Comparison of ENCODE assay signal across 1 cellular context in the genomic region with DNA sequence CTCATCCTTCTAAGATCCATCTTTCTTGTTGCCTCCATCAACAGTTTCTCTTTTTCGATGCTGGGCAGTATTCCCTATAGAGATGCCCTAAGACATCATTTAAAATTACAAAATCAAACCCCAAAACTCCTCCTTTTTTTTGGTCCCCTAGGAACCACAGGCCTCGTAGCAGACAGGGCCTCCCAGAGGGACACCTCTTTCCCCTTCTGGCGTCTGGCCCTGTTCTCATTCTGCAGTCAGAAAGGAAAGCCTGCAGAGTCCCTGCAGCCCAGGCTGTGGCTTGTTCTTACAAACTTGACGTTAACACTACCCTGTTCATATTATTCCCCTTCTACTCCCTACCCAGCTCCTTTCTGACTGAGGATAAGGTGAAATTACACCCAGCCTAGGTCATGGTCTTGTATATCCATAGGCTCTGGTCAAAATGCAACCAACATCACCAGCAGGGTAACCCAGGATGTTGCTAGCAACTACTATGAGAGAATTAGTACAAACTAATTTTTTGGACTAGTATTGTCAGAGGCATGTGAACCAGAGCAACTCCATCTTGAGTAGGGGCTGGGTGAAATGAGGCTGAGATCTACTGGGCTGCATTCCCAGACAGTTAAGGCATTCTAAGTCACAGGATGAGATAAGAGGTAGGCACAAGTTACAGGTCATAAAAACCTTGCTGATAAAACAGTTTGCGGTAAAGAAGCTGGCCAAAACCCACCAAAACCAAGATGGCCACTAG.
TF ChIP-seq lines count a peak whose summit lies in the region.

No MANE protein-coding gene starts in this region.

TF ChIP-seq in K562, 482 proteins besides CTCF, POLR2A, EP300 and RAD21 (continued from another document and continues in another):
- no peak for TF ChIP-seq NR4A1 (CRISPR knock-in tag; IDR thresholded peaks at IDR 0.05)
- peak; percentile 73; the same call in 1 of the 2 replicates for TF ChIP-seq NR4A1 (tag; IDR thresholded peaks at IDR 0.05)
- TF ChIP-seq, protein P1, sequence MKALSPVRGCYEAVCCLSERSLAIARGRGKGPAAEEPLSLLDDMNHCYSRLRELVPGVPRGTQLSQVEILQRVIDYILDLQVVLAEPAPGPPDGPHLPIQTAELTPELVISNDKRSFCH (CRISPR knock-in tag; IDR thresholded peaks at IDR 0.05): no peak
- TF ChIP-seq, protein P1 (tag; IDR thresholded peaks at IDR 0.05): peak; percentile 93
- TF ChIP-seq HEY1 (CRISPR knock-in tag; IDR thresholded peaks at IDR 0.05; ENCODE audit: borderline replicate concordance): no peak
- TF ChIP-seq NFIX (CRISPR knock-in tag; IDR thresholded peaks at IDR 0.05; ENCODE audit: low read depth): no peak
- TF ChIP-seq FOXP1 (CRISPR knock-in tag; IDR thresholded peaks at IDR 0.05): no peak
- 0 out of 2 replicates have a peak, but pooled peaks have one; percentile 60 for TF ChIP-seq ZNF175 (CRISPR knock-in tag; IDR thresholded peaks at IDR 0.05; ENCODE audit: low read depth)
- TF ChIP-seq, protein P2, sequence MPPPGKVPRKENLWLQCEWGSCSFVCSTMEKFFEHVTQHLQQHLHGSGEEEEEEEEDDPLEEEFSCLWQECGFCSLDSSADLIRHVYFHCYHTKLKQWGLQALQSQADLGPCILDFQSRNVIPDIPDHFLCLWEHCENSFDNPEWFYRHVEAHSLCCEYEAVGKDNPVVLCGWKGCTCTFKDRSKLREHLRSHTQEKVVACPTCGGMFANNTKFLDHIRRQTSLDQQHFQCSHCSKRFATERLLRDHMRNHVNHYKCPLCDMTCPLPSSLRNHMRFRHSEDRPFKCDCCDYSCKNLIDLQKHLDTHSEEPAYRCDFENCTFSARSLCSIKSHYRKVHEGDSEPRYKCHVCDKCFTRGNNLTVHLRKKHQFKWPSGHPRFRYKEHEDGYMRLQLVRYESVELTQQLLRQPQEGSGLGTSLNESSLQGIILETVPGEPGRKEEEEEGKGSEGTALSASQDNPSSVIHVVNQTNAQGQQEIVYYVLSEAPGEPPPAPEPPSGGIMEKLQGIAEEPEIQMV (tag; conservative IDR thresholded peaks at IDR 0.05; ENCODE audit: low read depth): 0 out of 2 replicates have a peak, but pooled peaks have one; percentile 45
- TF ChIP-seq ZNF253 (CRISPR knock-in tag; conservative IDR thresholded peaks at IDR 0.05): no peak
- TF ChIP-seq, protein P3, sequence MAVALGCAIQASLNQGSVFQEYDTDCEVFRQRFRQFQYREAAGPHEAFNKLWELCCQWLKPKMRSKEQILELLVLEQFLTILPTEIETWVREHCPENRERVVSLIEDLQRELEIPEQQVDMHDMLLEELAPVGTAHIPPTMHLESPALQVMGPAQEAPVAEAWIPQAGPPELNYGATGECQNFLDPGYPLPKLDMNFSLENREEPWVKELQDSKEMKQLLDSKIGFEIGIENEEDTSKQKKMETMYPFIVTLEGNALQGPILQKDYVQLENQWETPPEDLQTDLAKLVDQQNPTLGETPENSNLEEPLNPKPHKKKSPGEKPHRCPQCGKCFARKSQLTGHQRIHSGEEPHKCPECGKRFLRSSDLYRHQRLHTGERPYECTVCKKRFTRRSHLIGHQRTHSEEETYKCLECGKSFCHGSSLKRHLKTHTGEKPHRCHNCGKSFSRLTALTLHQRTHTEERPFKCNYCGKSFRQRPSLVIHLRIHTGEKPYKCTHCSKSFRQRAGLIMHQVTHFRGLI (CRISPR knock-in tag; IDR thresholded peaks at IDR 0.05): no peak
- TF ChIP-seq MYNN (IDR thresholded peaks at IDR 0.05): no peak
- no peak for TF ChIP-seq MYNN (CRISPR knock-in tag; IDR thresholded peaks at IDR 0.05)
- TF ChIP-seq ZNF780A (CRISPR knock-in tag; IDR thresholded peaks at IDR 0.05): no peak
- no peak for TF ChIP-seq OTX1 (CRISPR knock-in tag; IDR thresholded peaks at IDR 0.05)
- no peak for TF ChIP-seq ZNF589 (CRISPR knock-in tag; IDR thresholded peaks at IDR 0.05; ENCODE audit: low read depth)
- no peak for TF ChIP-seq ZBTB7A (IDR thresholded peaks at IDR 0.05; ENCODE audit: borderline replicate concordance, control insufficient read depth, low read depth, low read length)
- no peak for TF ChIP-seq PPARD (CRISPR knock-in tag; IDR thresholded peaks at IDR 0.05)
- TF ChIP-seq PHF21A (IDR thresholded peaks at IDR 0.05; ENCODE audit: borderline replicate concordance, low read depth): no peak
- no peak for TF ChIP-seq ARNT (IDR thresholded peaks at IDR 0.05)
- TF ChIP-seq, protein P4, sequence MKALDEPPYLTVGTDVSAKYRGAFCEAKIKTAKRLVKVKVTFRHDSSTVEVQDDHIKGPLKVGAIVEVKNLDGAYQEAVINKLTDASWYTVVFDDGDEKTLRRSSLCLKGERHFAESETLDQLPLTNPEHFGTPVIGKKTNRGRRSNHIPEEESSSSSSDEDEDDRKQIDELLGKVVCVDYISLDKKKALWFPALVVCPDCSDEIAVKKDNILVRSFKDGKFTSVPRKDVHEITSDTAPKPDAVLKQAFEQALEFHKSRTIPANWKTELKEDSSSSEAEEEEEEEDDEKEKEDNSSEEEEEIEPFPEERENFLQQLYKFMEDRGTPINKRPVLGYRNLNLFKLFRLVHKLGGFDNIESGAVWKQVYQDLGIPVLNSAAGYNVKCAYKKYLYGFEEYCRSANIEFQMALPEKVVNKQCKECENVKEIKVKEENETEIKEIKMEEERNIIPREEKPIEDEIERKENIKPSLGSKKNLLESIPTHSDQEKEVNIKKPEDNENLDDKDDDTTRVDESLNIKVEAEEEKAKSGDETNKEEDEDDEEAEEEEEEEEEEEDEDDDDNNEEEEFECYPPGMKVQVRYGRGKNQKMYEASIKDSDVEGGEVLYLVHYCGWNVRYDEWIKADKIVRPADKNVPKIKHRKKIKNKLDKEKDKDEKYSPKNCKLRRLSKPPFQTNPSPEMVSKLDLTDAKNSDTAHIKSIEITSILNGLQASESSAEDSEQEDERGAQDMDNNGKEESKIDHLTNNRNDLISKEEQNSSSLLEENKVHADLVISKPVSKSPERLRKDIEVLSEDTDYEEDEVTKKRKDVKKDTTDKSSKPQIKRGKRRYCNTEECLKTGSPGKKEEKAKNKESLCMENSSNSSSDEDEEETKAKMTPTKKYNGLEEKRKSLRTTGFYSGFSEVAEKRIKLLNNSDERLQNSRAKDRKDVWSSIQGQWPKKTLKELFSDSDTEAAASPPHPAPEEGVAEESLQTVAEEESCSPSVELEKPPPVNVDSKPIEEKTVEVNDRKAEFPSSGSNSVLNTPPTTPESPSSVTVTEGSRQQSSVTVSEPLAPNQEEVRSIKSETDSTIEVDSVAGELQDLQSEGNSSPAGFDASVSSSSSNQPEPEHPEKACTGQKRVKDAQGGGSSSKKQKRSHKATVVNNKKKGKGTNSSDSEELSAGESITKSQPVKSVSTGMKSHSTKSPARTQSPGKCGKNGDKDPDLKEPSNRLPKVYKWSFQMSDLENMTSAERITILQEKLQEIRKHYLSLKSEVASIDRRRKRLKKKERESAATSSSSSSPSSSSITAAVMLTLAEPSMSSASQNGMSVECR (CRISPR knock-in tag; IDR thresholded peaks at IDR 0.05): no peak
- TF ChIP-seq NR2C1 (IDR thresholded peaks at IDR 0.05): no peak
- peak; percentile 50; the same call in 1 of the 2 replicates for TF ChIP-seq NR2C1 (tag; IDR thresholded peaks at IDR 0.05)
- no peak for TF ChIP-seq SMAD3 (CRISPR knock-in tag; conservative IDR thresholded peaks at IDR 0.05)
- TF ChIP-seq SOX6 (IDR thresholded peaks at IDR 0.05): no peak
- TF ChIP-seq, protein P5, sequence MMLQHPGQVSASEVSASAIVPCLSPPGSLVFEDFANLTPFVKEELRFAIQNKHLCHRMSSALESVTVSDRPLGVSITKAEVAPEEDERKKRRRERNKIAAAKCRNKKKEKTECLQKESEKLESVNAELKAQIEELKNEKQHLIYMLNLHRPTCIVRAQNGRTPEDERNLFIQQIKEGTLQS (IDR thresholded peaks at IDR 0.05): no peak
- TF ChIP-seq, protein P5 (CRISPR knock-in tag; conservative IDR thresholded peaks at IDR 0.05): no peak
- TF ChIP-seq DDX20 (tag; IDR thresholded peaks at IDR 0.05; ENCODE audit: low read depth): peak; percentile 58; the same call in 1 of the 2 replicates
- TF ChIP-seq ZNF143 (CRISPR knock-in tag; IDR thresholded peaks at IDR 0.05): no peak
- TF ChIP-seq TOE1 (IDR thresholded peaks at IDR 0.05; ENCODE audit: borderline replicate concordance): no peak
- no peak for TF ChIP-seq TOE1 (CRISPR knock-in tag; IDR thresholded peaks at IDR 0.05; ENCODE audit: borderline replicate concordance, low read depth)
- TF ChIP-seq, protein P6, sequence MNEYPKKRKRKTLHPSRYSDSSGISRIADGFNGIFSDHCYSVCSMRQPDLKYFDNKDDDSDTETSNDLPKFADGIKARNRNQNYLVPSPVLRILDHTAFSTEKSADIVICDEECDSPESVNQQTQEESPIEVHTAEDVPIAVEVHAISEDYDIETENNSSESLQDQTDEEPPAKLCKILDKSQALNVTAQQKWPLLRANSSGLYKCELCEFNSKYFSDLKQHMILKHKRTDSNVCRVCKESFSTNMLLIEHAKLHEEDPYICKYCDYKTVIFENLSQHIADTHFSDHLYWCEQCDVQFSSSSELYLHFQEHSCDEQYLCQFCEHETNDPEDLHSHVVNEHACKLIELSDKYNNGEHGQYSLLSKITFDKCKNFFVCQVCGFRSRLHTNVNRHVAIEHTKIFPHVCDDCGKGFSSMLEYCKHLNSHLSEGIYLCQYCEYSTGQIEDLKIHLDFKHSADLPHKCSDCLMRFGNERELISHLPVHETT (CRISPR knock-in tag; conservative IDR thresholded peaks at IDR 0.05 in 1 of 2, IDR thresholded peaks at IDR 0.05 in 1 of 2): peak in 1 of 2 experiments; percentile 52; a peak in 1 of 4 replicates
- TF ChIP-seq, protein P7, sequence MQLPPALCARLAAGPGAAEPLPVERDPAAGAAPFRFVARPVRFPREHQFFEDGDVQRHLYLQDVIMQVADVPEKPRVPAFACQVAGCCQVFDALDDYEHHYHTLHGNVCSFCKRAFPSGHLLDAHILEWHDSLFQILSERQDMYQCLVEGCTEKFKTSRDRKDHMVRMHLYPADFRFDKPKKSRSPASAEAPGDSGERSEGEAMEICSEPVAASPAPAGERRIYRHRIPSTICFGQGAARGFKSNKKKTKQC (CRISPR knock-in tag; IDR thresholded peaks at IDR 0.05): no peak
- TF ChIP-seq, protein P8, sequence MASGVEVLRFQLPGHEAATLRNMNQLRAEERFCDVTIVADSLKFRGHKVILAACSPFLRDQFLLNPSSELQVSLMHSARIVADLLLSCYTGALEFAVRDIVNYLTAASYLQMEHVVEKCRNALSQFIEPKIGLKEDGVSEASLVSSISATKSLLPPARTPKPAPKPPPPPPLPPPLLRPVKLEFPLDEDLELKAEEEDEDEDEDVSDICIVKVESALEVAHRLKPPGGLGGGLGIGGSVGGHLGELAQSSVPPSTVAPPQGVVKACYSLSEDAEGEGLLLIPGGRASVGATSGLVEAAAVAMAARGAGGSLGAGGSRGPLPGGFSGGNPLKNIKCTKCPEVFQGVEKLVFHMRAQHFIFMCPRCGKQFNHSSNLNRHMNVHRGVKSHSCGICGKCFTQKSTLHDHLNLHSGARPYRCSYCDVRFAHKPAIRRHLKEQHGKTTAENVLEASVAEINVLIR (CRISPR knock-in tag; IDR thresholded peaks at IDR 0.05): no peak
- TF ChIP-seq, protein P9, sequence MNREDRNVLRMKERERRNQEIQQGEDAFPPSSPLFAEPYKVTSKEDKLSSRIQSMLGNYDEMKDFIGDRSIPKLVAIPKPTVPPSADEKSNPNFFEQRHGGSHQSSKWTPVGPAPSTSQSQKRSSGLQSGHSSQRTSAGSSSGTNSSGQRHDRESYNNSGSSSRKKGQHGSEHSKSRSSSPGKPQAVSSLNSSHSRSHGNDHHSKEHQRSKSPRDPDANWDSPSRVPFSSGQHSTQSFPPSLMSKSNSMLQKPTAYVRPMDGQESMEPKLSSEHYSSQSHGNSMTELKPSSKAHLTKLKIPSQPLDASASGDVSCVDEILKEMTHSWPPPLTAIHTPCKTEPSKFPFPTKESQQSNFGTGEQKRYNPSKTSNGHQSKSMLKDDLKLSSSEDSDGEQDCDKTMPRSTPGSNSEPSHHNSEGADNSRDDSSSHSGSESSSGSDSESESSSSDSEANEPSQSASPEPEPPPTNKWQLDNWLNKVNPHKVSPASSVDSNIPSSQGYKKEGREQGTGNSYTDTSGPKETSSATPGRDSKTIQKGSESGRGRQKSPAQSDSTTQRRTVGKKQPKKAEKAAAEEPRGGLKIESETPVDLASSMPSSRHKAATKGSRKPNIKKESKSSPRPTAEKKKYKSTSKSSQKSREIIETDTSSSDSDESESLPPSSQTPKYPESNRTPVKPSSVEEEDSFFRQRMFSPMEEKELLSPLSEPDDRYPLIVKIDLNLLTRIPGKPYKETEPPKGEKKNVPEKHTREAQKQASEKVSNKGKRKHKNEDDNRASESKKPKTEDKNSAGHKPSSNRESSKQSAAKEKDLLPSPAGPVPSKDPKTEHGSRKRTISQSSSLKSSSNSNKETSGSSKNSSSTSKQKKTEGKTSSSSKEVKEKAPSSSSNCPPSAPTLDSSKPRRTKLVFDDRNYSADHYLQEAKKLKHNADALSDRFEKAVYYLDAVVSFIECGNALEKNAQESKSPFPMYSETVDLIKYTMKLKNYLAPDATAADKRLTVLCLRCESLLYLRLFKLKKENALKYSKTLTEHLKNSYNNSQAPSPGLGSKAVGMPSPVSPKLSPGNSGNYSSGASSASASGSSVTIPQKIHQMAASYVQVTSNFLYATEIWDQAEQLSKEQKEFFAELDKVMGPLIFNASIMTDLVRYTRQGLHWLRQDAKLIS (CRISPR knock-in tag; IDR thresholded peaks at IDR 0.05): no peak
- TF ChIP-seq ZBTB17 (CRISPR knock-in tag; IDR thresholded peaks at IDR 0.05): no peak
- TF ChIP-seq, protein P10, sequence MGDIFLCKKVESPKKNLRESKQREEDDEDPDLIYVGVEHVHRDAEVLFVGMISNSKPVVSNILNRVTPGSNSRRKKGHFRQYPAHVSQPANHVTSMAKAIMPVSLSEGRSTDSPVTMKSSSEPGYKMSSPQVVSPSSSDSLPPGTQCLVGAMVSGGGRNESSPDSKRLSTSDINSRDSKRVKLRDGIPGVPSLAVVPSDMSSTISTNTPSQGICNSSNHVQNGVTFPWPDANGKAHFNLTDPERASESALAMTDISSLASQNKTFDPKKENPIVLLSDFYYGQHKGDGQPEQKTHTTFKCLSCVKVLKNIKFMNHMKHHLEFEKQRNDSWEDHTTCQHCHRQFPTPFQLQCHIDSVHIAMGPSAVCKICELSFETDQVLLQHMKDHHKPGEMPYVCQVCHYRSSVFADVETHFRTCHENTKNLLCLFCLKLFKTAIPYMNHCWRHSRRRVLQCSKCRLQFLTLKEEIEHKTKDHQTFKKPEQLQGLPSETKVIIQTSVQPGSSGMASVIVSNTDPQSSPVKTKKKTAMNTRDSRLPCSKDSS (IDR thresholded peaks at IDR 0.05; ENCODE audit: low read depth, partially characterized antibody): no peak
- no peak for TF ChIP-seq FIP1L1 (IDR thresholded peaks at IDR 0.05; ENCODE audit: low read depth, low read length, poor library complexity, severe bottlenecking)
- TF ChIP-seq DMBX1 (CRISPR knock-in tag; IDR thresholded peaks at IDR 0.05; ENCODE audit: borderline replicate concordance): no peak
- TF ChIP-seq NFXL1 (CRISPR knock-in tag; IDR thresholded peaks at IDR 0.05): no peak
- TF ChIP-seq, protein P11, sequence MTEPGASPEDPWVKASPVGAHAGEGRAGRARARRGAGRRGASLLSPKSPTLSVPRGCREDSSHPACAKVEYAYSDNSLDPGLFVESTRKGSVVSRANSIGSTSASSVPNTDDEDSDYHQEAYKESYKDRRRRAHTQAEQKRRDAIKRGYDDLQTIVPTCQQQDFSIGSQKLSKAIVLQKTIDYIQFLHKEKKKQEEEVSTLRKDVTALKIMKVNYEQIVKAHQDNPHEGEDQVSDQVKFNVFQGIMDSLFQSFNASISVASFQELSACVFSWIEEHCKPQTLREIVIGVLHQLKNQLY (CRISPR knock-in tag; conservative IDR thresholded peaks at IDR 0.05): no peak
- TF ChIP-seq PHB2 (IDR thresholded peaks at IDR 0.05; ENCODE audit: low read depth): no peak
- no peak for TF ChIP-seq RFX1 (IDR thresholded peaks at IDR 0.05)
